9 cellular contexts compared by ENCODE assay signal in genomic region chr5:134541736-134542376, GRCh38. TPM values are rescaled to one million over a fixed set of nuclear protein-coding genes. Genes with fewer than 3 reads are reported as not detected.
DNase-seq lines count a peak whose midpoint lies in the region; ATAC-seq and TF ChIP-seq lines count a peak whose summit lies in the region.
"Had no signal": no experiment of that assay in that cellular context is flagged by ENCODE, and none has a peak within 500 bp of the region (broad histone marks: within the 10 kb centered on the region; RNA-seq: fewer than 3 reads in every experiment).

No MANE protein-coding gene starts in this region.

- 85% methylated on average over 2 of the region's 4 CpGs; no CpG with 5 or more reads in 1 of the 2 experiments for WGBS in IMR-90 (ENCODE audit: extremely low coverage in 2 of 2, insufficient read length in 1 of 2), 2 experiments

- H2BK120ac ChIP-seq in IMR-90 (ENCODE audit: low read depth, low read length) = no peak overlapping the region

- H3K4me3 Mint-ChIP-seq in nephron progenitor cell = no peak overlapping the region
- no peak overlapping the region for H3K4me3 Mint-ChIP-seq in T-helper 2 cell treated with Interferon-gamma antibody and Interleukin-4, amounts not matched to agents 5 μg/mL and 100 μg/mL, for 36 hours

- no peak overlapping the region for H3K27ac ChIP-seq in IMR-90 (ENCODE audit: insufficient read depth, low read length)

- H3K27ac Mint-ChIP-seq in nephron progenitor cell = no peak overlapping the region
- H3K27ac Mint-ChIP-seq in T-helper 2 cell treated with Interferon-gamma antibody and Interleukin-4, amounts not matched to agents 5 μg/mL and 100 μg/mL, for 36 hours = no peak overlapping the region

- H4K8ac ChIP-seq in IMR-90 (ENCODE audit: low read depth in 2 of 2, low read length in 2 of 2) = no peak overlapping the region

- H3K9ac ChIP-seq in IMR-90 (ENCODE audit: low read depth, low read length) = no peak overlapping the region

- H3K4ac ChIP-seq in IMR-90 (ENCODE audit: low read depth, low read length) = no peak overlapping the region

- H2BK5ac ChIP-seq in IMR-90 (ENCODE audit: low read depth, low read length, poor library complexity, severe bottlenecking) = no peak overlapping the region

- H2BK20ac ChIP-seq in IMR-90 (ENCODE audit: low read depth, low read length) = no peak overlapping the region

- CTCF ChIA-PET in IMR-90 (lab: Yijun Ruan, JAX) = no interaction called here

- ATAC-seq in IMR-90 (ENCODE audit: low read depth) (peak; percentile 97), HG03439 (IDR thresholded peaks at IDR 0.05; ENCODE audit: unreplicated experiment) (no peak), GM21381 (IDR thresholded peaks at IDR 0.05; ENCODE audit: unreplicated experiment) (no peak)

- no peak overlapping the region for H2BK15ac ChIP-seq in IMR-90 (ENCODE audit: low read depth, low read length)

- TF ChIP-seq POLR2A in IMR-90 (IDR thresholded peaks at IDR 0.05; ENCODE audit: low read depth, low read length) = no peak

- H3K9me1 ChIP-seq in IMR-90 (ENCODE audit: insufficient read depth, low read length) = 0 out of 2 replicates have a peak, but pooled peaks cover 4% of the 10 kb centered on the region

- H3K36me3 ChIP-seq in IMR-90 (ENCODE audit: control insufficient read depth, insufficient read depth, low read length) = peaks cover 43% of the 10 kb centered on the region

- H3K23ac ChIP-seq in IMR-90 (ENCODE audit: low read depth, low read length) = no peak overlapping the region

- intact Hi-C loops in IMR-90 (cut with micrococcal nuclease) = no loop called here

- dilution Hi-C loops in IMR-90 (cut with HindIII; ENCODE audit: low sequenced_read_pairs, unreplicated experiment) = no loop called here

- no peak overlapping the region for H3K18ac ChIP-seq in IMR-90 (ENCODE audit: low read depth, low read length)

- H3K14ac ChIP-seq in IMR-90 (replicated peaks; ENCODE audit: low read depth, low read length) = no peak overlapping the region

- H3K27me3 ChIP-seq in IMR-90 (ENCODE audit: control insufficient read depth, insufficient read depth, low read length) = no peaks in the 10 kb centered on the region

- H3K27me3 Mint-ChIP-seq in nephron progenitor cell (ENCODE audit: low read depth, poor library complexity) = peaks cover 9% of the 10 kb centered on the region
- H3K27me3 Mint-ChIP-seq in T-helper 2 cell treated with Interferon-gamma antibody and Interleukin-4, amounts not matched to agents 5 μg/mL and 100 μg/mL, for 36 hours (ENCODE audit: low read depth) = no peaks in the 10 kb centered on the region

- H4K91ac ChIP-seq in IMR-90 (ENCODE audit: insufficient read depth, low read depth, low read length) = no peak overlapping the region

- peaks cover 2 to 47% of the 10 kb centered on the region in 2 experiments; a peak in 3 of 4 replicates for H3K79me1 ChIP-seq in IMR-90 (ENCODE audit: low read depth in 1 of 2, low read length in 2 of 2)

- H3K9me3 Mint-ChIP-seq in nephron progenitor cell = no peaks in the 10 kb centered on the region
- H3K9me3 Mint-ChIP-seq in T-helper 2 cell treated with Interferon-gamma antibody and Interleukin-4, amounts not matched to agents 5 μg/mL and 100 μg/mL, for 36 hours = no peaks in the 10 kb centered on the region

- H2AK5ac ChIP-seq in IMR-90 (ENCODE audit: low read depth, low read length) = no peak overlapping the region

- no peak overlapping the region for H3K4me2 ChIP-seq in IMR-90 (ENCODE audit: low read depth, low read length)

- no peak overlapping the region for H4K5ac ChIP-seq in IMR-90 (ENCODE audit: low read depth, low read length)

- no peak overlapping the region for H3K56ac ChIP-seq in IMR-90 (ENCODE audit: extremely low read depth, insufficient read depth, low read length)

- in situ Hi-C loops in IMR-90 (cut with MboI; ENCODE audit: low sequenced_read_pairs) = no loop called here

- peaks cover under 1% of the 10 kb centered on the region for H3K4me1 ChIP-seq in IMR-90 (ENCODE audit: control insufficient read depth, insufficient read depth, low read length)

- POLR2A ChIA-PET in IMR-90 (lab: Charles Lee; ENCODE audit: unreplicated experiment) = no interaction called here

- H2AK9ac ChIP-seq in IMR-90 (replicated peaks; ENCODE audit: low read depth, low read length, poor library complexity) = no peak overlapping the region

- no peaks in the 10 kb centered on the region for H3K36me3 Mint-ChIP-seq in nephron progenitor cell (ENCODE audit: low read depth)
- peaks cover 37% of the 10 kb centered on the region for H3K36me3 Mint-ChIP-seq in T-helper 2 cell treated with Interferon-gamma antibody and Interleukin-4, amounts not matched to agents 5 μg/mL and 100 μg/mL, for 36 hours (ENCODE audit: low read depth)

- no peak overlapping the region for H2AFZ ChIP-seq in IMR-90 (replicated peaks; ENCODE audit: low read length, poor library complexity)

- peaks cover 10% of the 10 kb centered on the region; the same call in 1 of the 2 replicates for H4K20me1 ChIP-seq in IMR-90 (ENCODE audit: insufficient read depth, low read length)

- TF ChIP-seq CTCF in IMR-90 (conservative IDR thresholded peaks at IDR 0.05; ENCODE audit: low read depth, low read length) (no peak), choroid plexus epithelial cell (conservative IDR thresholded peaks at IDR 0.05; ENCODE audit: low read depth, low read length) (no peak), nephron progenitor cell (IDR thresholded peaks at IDR 0.05) (no peak)

- H3K4me3 ChIP-seq in IMR-90 (ENCODE audit: insufficient read depth, low read depth, low read length) (no peak overlapping the region), choroid plexus epithelial cell (ENCODE audit: low read depth, low read length) (no peak overlapping the region)

- H3K4me1 Mint-ChIP-seq in nephron progenitor cell = peaks cover 9% of the 10 kb centered on the region
- peaks cover 29% of the 10 kb centered on the region for H3K4me1 Mint-ChIP-seq in T-helper 2 cell treated with Interferon-gamma antibody and Interleukin-4, amounts not matched to agents 5 μg/mL and 100 μg/mL, for 36 hours (ENCODE audit: low read depth)

- peak; percentile 65 for DNase-seq in EH (ENCODE audit: low read depth)
- peak; percentile 64 for DNase-seq in IMR-90
- DNase-seq in choroid plexus epithelial cell (ENCODE audit: low read depth) = peak; percentile 60
- peak; percentile 94 for DNase-seq in nephron progenitor cell
- no peak for DNase-seq in T-helper 2 cell treated with Interferon-gamma antibody and Interleukin-4, amounts not matched to agents 5 μg/mL and 100 μg/mL, for 36 hours (ENCODE audit: low spot score)
- DNase-seq in NCI-H146 (lab: John Stamatoyannopoulos, UW) = no peak
- DNase-seq: NCI-H524 treated with DMSO at 0.1 percent for 48 hours had no signal

- BruUV-seq in IMR-90 (replicated peaks; lab: Mats Ljungman, UMichigan) = no TSS peak

- H3K9me3 ChIP-seq in IMR-90 (ENCODE audit: control insufficient read depth, insufficient read depth, low read length) = no peaks in the 10 kb centered on the region

- 0 out of 2 replicates have a peak, but pooled peaks have one; percentile 8 for TF ChIP-seq RAD21 in IMR-90 (IDR thresholded peaks at IDR 0.05; ENCODE audit: low read length)

TF ChIP-seq in IMR-90, 13 proteins besides CTCF, POLR2A, EP300 and RAD21:
- TF ChIP-seq ELK1 (IDR thresholded peaks at IDR 0.05; ENCODE audit: borderline replicate concordance, low read depth, low read length) (no peak), MXI1 (IDR thresholded peaks at IDR 0.05; ENCODE audit: borderline replicate concordance, low read depth, low read length) (0 out of 2 replicates have a peak, but pooled peaks have one; percentile 52), RCOR1 (IDR thresholded peaks at IDR 0.05; ENCODE audit: insufficient replicate concordance, low read length) (peak; percentile 59)

RNA-seq across cellular contexts. Expression of gene JADE2, which starts 16.4 kb away (rescaled TPM):
- total RNA-seq in IMR-90 (2012; rRNA removed) = 13.9 and 14.9 TPM in 2 replicates
- 13.3 and 16.7 TPM in 2 replicates for polyA plus RNA-seq in IMR-90 (2012; rRNA removed)
- polyA plus RNA-seq in IMR-90 (2012; cell fraction: cytosol; rRNA removed) = 10.0 and 16.8 TPM in 2 replicates
- 19.0 and 26.8 TPM in 2 replicates for polyA plus RNA-seq in IMR-90 (2012; cell fraction: nucleus; rRNA removed; ENCODE audit: low replicate concordance)

Comparison
In these comparisons a context has a peak if more than half of its experiments do, and no peak if none do; other contexts are left out.
1. DNase-seq: peak in EH (single experiment), IMR-90 (single experiment), choroid plexus epithelial cell (single experiment) and nephron progenitor cell (single experiment); none in T-helper 2 cell treated with Interferon-gamma antibody and Interleukin-4, amounts not matched to agents 5 μg/mL and 100 μg/mL, for 36 hours (single experiment) and NCI-H146 (single experiment).